3 cellular contexts compared by ENCODE assay signal in genomic region chrX:126190888-126191287, GRCh38. TPM values are rescaled to one million over a fixed set of nuclear protein-coding genes. Genes with fewer than 3 reads are reported as not detected.
"Had no signal": no experiment of that assay in that cellular context is flagged by ENCODE, and none has a peak within 500 bp of the region (broad histone marks: within the 10 kb centered on the region; RNA-seq: fewer than 3 reads in every experiment).

No MANE protein-coding gene starts in this region.

RNA-seq across cellular contexts. Expression of gene DCAF12L2, which starts 24.8 kb away (rescaled TPM):
- total RNA-seq: LHCN-M2, M059J, MCF 10A had no signal
